Comparison of ENCODE assay signal across 8 cellular contexts in genomic region chr2:46847185-46847710, GRCh38.
DNase-seq lines count a peak whose midpoint lies in the region; ATAC-seq and TF ChIP-seq lines count a peak whose summit lies in the region.

No MANE protein-coding gene starts in this region.

- H3K79me1 ChIP-seq in mesenchymal stem cell (replicated peaks; ENCODE audit: low read length, poor library complexity, severe bottlenecking) = no peaks in the 10 kb centered on the region

- no peak overlapping the region for H3K23ac ChIP-seq in mesenchymal stem cell (ENCODE audit: low read length in 2 of 2)

- H2BK120ac ChIP-seq in mesenchymal stem cell (ENCODE audit: low read depth, low read length) = peak overlapping the region; percentile 39

- H2AK5ac ChIP-seq in mesenchymal stem cell (ENCODE audit: low read length, severe bottlenecking) = peak overlapping the region; percentile 24

- H3K9me3 Mint-ChIP-seq in Caco-2 (ENCODE audit: unreplicated experiment) = no peaks in the 10 kb centered on the region

- no peak overlapping the region for H3K27ac Mint-ChIP-seq in Caco-2 (ENCODE audit: unreplicated experiment)

- peak overlapping the region; percentile 80 to 90 for H3K18ac ChIP-seq in mesenchymal stem cell (ENCODE audit: low read depth in 1 of 2, low read length in 2 of 2)

- H3K4me1 Mint-ChIP-seq in Caco-2 (ENCODE audit: low read depth, unreplicated experiment) = no peaks in the 10 kb centered on the region

- no peaks in the 10 kb centered on the region for H3K36me3 Mint-ChIP-seq in Caco-2 (ENCODE audit: insufficient read depth, unreplicated experiment)

- TF ChIP-seq CTCF in AG09319 (IDR thresholded peaks at IDR 0.05; ENCODE audit: low read depth, low read length) (peak; percentile 15), colonic mucosa (IDR thresholded peaks at IDR 0.05) (no peak), Caco-2 (IDR thresholded peaks at IDR 0.05; ENCODE audit: insufficient read depth in 1 of 2, low read depth in 1 of 2, low read length in 1 of 2, severe bottlenecking in 1 of 2, unreplicated experiment in 1 of 2) (no peak)

- POLR2A ChIA-PET in Caco-2 (lab: Charles Lee) = no interaction called here

- H2BK5ac ChIP-seq in mesenchymal stem cell (ENCODE audit: low read depth, low read length, poor library complexity, severe bottlenecking) = no peak overlapping the region

- H4K8ac ChIP-seq in mesenchymal stem cell (ENCODE audit: low read length) = peak overlapping the region; percentile 89

- H3K4me1 ChIP-seq in colonic mucosa (peaks cover 33% of the 10 kb centered on the region), mesenchymal stem cell (ENCODE audit: control insufficient read depth, insufficient read depth, low read depth, low read length) (peaks cover 42% of the 10 kb centered on the region), Caco-2 (no peaks in the 10 kb centered on the region)

- H3K4me3 ChIP-seq in colonic mucosa = no peak overlapping the region
- no peak overlapping the region for H3K4me3 ChIP-seq in mesenchymal stem cell (ENCODE audit: insufficient read depth in 1 of 2, low read depth in 1 of 2, low read length in 2 of 2)
- H3K4me3 ChIP-seq in Caco-2 (ENCODE audit: low read depth, low read length) = no peak overlapping the region

- H3K9ac ChIP-seq in colonic mucosa (ENCODE audit: low read depth in 2 of 2, low read length in 2 of 2) (peak overlapping the region in 1 of 2 donors; percentile 77), mesenchymal stem cell (ENCODE audit: low read length) (peak overlapping the region; percentile 91)

- H3K9me3 ChIP-seq in colonic mucosa (no peaks in the 10 kb centered on the region), mesenchymal stem cell (ENCODE audit: control insufficient read depth, low read length) (no peaks in the 10 kb centered on the region), Caco-2 (no peaks in the 10 kb centered on the region)

- H2AFZ ChIP-seq in mesenchymal stem cell (ENCODE audit: low read depth, low read length) = no peak overlapping the region

- H3K4me3 Mint-ChIP-seq in Caco-2 (ENCODE audit: unreplicated experiment) = no peak overlapping the region

- H2BK15ac ChIP-seq in mesenchymal stem cell (ENCODE audit: low read depth, poor library complexity, severe bottlenecking) = peak overlapping the region; percentile 74

- H3K4me2 ChIP-seq in mesenchymal stem cell (ENCODE audit: low read length, poor library complexity, severe bottlenecking) = no peak overlapping the region

- H3K27me3 Mint-ChIP-seq in Caco-2 (ENCODE audit: insufficient read depth, unreplicated experiment) = peaks cover 3% of the 10 kb centered on the region

- intact Hi-C loops in colonic mucosa (cut with DNase I) = no loop called here
- intact Hi-C loops in Caco-2 (cut with micrococcal nuclease; ENCODE audit: unreplicated experiment) = no loop called here

- H4K91ac ChIP-seq in mesenchymal stem cell (ENCODE audit: low read length) = peak overlapping the region; percentile 92

- CTCF ChIA-PET in Caco-2 (lab: Charles Lee) = no interaction called here

- H3K27ac ChIP-seq in colonic mucosa = peak overlapping the region; percentile 93
- H3K27ac ChIP-seq in mesenchymal stem cell (ENCODE audit: low read length, poor library complexity, severe bottlenecking) = no peak overlapping the region

- ATAC-seq in GM21515 (IDR thresholded peaks at IDR 0.05; ENCODE audit: unreplicated experiment) (no peak), GM18870 (IDR thresholded peaks at IDR 0.05; ENCODE audit: unreplicated experiment) (no peak), GM21825 (IDR thresholded peaks at IDR 0.05; ENCODE audit: unreplicated experiment) (no peak)

- 82% methylated on average over 12 of the region's 12 CpGs for WGBS in mesenchymal stem cell

- DNase-seq in AG09319 (ENCODE audit: extremely low read depth, low read depth) (peak; percentile 95), NCI-H2029 treated with DMSO at 0.1 percent for 48 hours (lab: John Stamatoyannopoulos, UW) (peak; percentile 87), colonic mucosa (peak; percentile 97), mesenchymal stem cell (peak; percentile 63), Caco-2 (no peak)

- H3K36me3 ChIP-seq in colonic mucosa (no peaks in the 10 kb centered on the region), mesenchymal stem cell (ENCODE audit: control insufficient read depth in 1 of 2, insufficient read depth in 2 of 2, low read depth in 1 of 2, low read length in 2 of 2) (no peaks in the 10 kb centered on the region), Caco-2 (ENCODE audit: control insufficient read depth, insufficient read depth, low read length) (no peaks in the 10 kb centered on the region)

- H3K14ac ChIP-seq in mesenchymal stem cell (ENCODE audit: low read length in 2 of 2) = no peak overlapping the region

- H3K4ac ChIP-seq in mesenchymal stem cell (ENCODE audit: low read depth in 1 of 2, low read length in 2 of 2) = peak overlapping the region; percentile 49 to 83

- H2BK12ac ChIP-seq in mesenchymal stem cell (ENCODE audit: low read length in 2 of 2) = peak overlapping the region; percentile 92 to 99

- no TSS peak for BruUV-seq in Caco-2 (replicated peaks; lab: Mats Ljungman, UMichigan)

- H3K27me3 ChIP-seq in colonic mucosa (no peaks in the 10 kb centered on the region), mesenchymal stem cell (ENCODE audit: control insufficient read depth in 1 of 2, insufficient read depth in 1 of 2, low read length in 2 of 2) (no peaks in the 10 kb centered on the region), Caco-2 (replicated peaks; ENCODE audit: control insufficient read depth, insufficient read depth, low read length) (no peaks in the 10 kb centered on the region; the same call in 1 of the 2 replicates)

Comparison
In these comparisons a context has a peak if more than half of its experiments do, and no peak if none do; other contexts are left out.
1. DNase-seq: peak in AG09319 (single experiment), NCI-H2029 treated with DMSO at 0.1 percent for 48 hours (single experiment), colonic mucosa (single experiment) and mesenchymal stem cell (single experiment); none in Caco-2 (0 of 2).